ENCODE assay signal across 1 cellular context in the genomic region with DNA sequence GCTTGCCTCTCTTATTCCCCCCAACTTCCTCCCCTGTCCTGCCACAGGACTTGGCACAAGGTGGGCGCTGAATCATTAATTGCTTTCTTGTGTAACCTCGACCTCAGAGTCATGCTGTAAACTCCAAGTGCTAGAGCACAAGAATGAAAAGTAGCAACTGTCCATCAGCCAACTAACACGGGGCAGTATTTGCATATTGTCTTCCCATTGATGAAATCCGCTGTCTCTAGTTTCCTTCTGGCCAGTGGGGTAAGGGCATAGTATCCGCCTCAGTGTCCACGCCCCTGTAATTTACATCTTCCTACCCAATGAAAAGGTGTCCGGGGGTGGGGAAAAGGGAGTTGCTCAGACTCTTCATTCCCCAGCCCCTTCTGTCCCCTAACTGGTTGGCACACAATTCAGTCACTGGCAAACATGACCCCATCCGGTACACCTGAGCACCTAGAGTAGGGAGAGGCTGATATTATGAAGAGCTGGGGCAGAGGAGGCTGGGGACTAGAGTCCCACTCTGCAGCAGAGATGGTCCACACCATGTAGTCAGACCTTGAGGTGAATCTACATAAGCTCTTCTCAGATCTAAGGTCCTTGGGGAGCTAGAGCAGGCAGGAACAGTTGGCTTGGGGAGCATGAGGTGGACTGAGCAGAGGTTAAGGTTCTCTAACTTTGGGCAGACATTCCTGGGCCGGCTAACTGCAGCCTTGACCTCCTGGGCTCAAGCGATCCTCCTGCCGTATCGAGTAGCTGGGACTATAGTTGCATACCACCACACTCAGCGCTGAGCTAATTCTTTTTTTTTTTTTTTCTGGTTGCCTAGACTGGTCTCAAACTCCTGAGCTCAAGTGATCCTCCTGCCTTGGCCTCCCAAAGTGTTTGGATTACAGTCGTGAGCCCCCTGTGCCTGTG.
TF ChIP-seq lines count a peak whose summit lies in the region.

No MANE protein-coding gene starts in this region.

TF ChIP-seq in HepG2, 621 proteins besides CTCF, POLR2A, EP300 and RAD21 (continued from another document and continues in another):
- TF ChIP-seq HCFC1 (IDR thresholded peaks at IDR 0.05; ENCODE audit: low read depth, low read length) (no peak), ZNF17 (CRISPR knock-in tag; IDR thresholded peaks at IDR 0.05) (no peak), ZNF160 (CRISPR knock-in tag; IDR thresholded peaks at IDR 0.05) (no peak), ZNF136 (CRISPR knock-in tag; IDR thresholded peaks at IDR 0.05; ENCODE audit: low read depth) (no peak), HMG20A (CRISPR knock-in tag; IDR thresholded peaks at IDR 0.05; ENCODE audit: borderline replicate concordance) (no peak), ZNF547 (CRISPR knock-in tag; IDR thresholded peaks at IDR 0.05) (no peak), PHF21A (CRISPR knock-in tag; IDR thresholded peaks at IDR 0.05) (0 out of 2 replicates have a peak, but pooled peaks have one; percentile 23), POLR2AphosphoS5 (IDR thresholded peaks at IDR 0.05; ENCODE audit: low read depth, low read length) (peak; percentile 81), NFATC3 (CRISPR knock-in tag; IDR thresholded peaks at IDR 0.05) (no peak), RXRA (CRISPR knock-in tag; IDR thresholded peaks at IDR 0.05) (peak; percentile 39), ZFP62 (CRISPR knock-in tag; IDR thresholded peaks at IDR 0.05) (no peak), ZNF569 (CRISPR knock-in tag; IDR thresholded peaks at IDR 0.05; ENCODE audit: borderline replicate concordance) (no peak), LCORL (IDR thresholded peaks at IDR 0.05) (no peak), LCORL (CRISPR knock-in tag; IDR thresholded peaks at IDR 0.05) (no peak; the same call in 1 of the 2 replicates), TAF15 (IDR thresholded peaks at IDR 0.05; ENCODE audit: low read depth, low read length, poor library complexity, severe bottlenecking) (no peak)
- TF ChIP-seq, protein P1, sequence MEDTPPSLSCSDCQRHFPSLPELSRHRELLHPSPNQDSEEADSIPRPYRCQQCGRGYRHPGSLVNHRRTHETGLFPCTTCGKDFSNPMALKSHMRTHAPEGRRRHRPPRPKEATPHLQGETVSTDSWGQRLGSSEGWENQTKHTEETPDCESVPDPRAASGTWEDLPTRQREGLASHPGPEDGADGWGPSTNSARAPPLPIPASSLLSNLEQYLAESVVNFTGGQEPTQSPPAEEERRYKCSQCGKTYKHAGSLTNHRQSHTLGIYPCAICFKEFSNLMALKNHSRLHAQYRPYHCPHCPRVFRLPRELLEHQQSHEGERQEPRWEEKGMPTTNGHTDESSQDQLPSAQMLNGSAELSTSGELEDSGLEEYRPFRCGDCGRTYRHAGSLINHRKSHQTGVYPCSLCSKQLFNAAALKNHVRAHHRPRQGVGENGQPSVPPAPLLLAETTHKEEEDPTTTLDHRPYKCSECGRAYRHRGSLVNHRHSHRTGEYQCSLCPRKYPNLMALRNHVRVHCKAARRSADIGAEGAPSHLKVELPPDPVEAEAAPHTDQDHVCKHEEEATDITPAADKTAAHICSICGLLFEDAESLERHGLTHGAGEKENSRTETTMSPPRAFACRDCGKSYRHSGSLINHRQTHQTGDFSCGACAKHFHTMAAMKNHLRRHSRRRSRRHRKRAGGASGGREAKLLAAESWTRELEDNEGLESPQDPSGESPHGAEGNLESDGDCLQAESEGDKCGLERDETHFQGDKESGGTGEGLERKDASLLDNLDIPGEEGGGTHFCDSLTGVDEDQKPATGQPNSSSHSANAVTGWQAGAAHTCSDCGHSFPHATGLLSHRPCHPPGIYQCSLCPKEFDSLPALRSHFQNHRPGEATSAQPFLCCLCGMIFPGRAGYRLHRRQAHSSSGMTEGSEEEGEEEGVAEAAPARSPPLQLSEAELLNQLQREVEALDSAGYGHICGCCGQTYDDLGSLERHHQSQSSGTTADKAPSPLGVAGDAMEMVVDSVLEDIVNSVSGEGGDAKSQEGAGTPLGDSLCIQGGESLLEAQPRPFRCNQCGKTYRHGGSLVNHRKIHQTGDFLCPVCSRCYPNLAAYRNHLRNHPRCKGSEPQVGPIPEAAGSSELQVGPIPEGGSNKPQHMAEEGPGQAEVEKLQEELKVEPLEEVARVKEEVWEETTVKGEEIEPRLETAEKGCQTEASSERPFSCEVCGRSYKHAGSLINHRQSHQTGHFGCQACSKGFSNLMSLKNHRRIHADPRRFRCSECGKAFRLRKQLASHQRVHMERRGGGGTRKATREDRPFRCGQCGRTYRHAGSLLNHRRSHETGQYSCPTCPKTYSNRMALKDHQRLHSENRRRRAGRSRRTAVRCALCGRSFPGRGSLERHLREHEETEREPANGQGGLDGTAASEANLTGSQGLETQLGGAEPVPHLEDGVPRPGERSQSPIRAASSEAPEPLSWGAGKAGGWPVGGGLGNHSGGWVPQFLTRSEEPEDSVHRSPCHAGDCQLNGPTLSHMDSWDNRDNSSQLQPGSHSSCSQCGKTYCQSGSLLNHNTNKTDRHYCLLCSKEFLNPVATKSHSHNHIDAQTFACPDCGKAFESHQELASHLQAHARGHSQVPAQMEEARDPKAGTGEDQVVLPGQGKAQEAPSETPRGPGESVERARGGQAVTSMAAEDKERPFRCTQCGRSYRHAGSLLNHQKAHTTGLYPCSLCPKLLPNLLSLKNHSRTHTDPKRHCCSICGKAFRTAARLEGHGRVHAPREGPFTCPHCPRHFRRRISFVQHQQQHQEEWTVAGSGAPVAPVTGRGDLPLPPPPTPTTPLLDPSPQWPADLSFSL (CRISPR knock-in tag; IDR thresholded peaks at IDR 0.05), result no peak
- TF ChIP-seq, protein P2, sequence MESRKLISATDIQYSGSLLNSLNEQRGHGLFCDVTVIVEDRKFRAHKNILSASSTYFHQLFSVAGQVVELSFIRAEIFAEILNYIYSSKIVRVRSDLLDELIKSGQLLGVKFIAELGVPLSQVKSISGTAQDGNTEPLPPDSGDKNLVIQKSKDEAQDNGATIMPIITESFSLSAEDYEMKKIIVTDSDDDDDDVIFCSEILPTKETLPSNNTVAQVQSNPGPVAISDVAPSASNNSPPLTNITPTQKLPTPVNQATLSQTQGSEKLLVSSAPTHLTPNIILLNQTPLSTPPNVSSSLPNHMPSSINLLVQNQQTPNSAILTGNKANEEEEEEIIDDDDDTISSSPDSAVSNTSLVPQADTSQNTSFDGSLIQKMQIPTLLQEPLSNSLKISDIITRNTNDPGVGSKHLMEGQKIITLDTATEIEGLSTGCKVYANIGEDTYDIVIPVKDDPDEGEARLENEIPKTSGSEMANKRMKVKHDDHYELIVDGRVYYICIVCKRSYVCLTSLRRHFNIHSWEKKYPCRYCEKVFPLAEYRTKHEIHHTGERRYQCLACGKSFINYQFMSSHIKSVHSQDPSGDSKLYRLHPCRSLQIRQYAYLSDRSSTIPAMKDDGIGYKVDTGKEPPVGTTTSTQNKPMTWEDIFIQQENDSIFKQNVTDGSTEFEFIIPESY (CRISPR knock-in tag; IDR thresholded peaks at IDR 0.05), result no peak
- TF ChIP-seq, protein P3, sequence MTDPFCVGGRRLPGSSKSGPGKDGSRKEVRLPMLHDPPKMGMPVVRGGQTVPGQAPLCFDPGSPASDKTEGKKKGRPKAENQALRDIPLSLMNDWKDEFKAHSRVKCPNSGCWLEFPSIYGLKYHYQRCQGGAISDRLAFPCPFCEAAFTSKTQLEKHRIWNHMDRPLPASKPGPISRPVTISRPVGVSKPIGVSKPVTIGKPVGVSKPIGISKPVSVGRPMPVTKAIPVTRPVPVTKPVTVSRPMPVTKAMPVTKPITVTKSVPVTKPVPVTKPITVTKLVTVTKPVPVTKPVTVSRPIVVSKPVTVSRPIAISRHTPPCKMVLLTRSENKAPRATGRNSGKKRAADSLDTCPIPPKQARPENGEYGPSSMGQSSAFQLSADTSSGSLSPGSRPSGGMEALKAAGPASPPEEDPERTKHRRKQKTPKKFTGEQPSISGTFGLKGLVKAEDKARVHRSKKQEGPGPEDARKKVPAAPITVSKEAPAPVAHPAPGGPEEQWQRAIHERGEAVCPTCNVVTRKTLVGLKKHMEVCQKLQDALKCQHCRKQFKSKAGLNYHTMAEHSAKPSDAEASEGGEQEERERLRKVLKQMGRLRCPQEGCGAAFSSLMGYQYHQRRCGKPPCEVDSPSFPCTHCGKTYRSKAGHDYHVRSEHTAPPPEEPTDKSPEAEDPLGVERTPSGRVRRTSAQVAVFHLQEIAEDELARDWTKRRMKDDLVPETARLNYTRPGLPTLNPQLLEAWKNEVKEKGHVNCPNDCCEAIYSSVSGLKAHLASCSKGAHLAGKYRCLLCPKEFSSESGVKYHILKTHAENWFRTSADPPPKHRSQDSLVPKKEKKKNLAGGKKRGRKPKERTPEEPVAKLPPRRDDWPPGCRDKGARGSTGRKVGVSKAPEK (CRISPR knock-in tag; IDR thresholded peaks at IDR 0.05; ENCODE audit: borderline replicate concordance), result no peak
- TF ChIP-seq, protein P4, sequence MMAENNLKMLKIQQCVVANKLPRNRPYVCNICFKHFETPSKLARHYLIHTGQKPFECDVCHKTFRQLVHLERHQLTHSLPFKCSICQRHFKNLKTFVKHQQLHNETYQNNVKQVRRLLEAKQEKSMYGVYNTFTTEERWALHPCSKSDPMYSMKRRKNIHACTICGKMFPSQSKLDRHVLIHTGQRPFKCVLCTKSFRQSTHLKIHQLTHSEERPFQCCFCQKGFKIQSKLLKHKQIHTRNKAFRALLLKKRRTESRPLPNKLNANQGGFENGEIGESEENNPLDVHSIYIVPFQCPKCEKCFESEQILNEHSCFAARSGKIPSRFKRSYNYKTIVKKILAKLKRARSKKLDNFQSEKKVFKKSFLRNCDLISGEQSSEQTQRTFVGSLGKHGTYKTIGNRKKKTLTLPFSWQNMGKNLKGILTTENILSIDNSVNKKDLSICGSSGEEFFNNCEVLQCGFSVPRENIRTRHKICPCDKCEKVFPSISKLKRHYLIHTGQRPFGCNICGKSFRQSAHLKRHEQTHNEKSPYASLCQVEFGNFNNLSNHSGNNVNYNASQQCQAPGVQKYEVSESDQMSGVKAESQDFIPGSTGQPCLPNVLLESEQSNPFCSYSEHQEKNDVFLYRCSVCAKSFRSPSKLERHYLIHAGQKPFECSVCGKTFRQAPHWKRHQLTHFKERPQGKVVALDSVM (CRISPR knock-in tag; IDR thresholded peaks at IDR 0.05), result peak; percentile 95
- TF ChIP-seq, protein P5, sequence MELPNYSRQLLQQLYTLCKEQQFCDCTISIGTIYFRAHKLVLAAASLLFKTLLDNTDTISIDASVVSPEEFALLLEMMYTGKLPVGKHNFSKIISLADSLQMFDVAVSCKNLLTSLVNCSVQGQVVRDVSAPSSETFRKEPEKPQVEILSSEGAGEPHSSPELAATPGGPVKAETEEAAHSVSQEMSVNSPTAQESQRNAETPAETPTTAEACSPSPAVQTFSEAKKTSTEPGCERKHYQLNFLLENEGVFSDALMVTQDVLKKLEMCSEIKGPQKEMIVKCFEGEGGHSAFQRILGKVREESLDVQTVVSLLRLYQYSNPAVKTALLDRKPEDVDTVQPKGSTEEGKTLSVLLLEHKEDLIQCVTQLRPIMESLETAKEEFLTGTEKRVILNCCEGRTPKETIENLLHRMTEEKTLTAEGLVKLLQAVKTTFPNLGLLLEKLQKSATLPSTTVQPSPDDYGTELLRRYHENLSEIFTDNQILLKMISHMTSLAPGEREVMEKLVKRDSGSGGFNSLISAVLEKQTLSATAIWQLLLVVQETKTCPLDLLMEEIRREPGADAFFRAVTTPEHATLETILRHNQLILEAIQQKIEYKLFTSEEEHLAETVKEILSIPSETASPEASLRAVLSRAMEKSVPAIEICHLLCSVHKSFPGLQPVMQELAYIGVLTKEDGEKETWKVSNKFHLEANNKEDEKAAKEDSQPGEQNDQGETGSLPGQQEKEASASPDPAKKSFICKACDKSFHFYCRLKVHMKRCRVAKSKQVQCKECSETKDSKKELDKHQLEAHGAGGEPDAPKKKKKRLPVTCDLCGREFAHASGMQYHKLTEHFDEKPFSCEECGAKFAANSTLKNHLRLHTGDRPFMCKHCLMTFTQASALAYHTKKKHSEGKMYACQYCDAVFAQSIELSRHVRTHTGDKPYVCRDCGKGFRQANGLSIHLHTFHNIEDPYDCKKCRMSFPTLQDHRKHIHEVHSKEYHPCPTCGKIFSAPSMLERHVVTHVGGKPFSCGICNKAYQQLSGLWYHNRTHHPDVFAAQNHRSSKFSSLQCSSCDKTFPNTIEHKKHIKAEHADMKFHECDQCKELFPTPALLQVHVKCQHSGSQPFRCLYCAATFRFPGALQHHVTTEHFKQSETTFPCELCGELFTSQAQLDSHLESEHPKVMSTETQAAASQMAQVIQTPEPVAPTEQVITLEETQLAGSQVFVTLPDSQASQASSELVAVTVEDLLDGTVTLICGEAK (IDR thresholded peaks at IDR 0.05), result no peak
- TF ChIP-seq, protein P5 (CRISPR knock-in tag; IDR thresholded peaks at IDR 0.05), result no peak
- TF ChIP-seq, protein P6, sequence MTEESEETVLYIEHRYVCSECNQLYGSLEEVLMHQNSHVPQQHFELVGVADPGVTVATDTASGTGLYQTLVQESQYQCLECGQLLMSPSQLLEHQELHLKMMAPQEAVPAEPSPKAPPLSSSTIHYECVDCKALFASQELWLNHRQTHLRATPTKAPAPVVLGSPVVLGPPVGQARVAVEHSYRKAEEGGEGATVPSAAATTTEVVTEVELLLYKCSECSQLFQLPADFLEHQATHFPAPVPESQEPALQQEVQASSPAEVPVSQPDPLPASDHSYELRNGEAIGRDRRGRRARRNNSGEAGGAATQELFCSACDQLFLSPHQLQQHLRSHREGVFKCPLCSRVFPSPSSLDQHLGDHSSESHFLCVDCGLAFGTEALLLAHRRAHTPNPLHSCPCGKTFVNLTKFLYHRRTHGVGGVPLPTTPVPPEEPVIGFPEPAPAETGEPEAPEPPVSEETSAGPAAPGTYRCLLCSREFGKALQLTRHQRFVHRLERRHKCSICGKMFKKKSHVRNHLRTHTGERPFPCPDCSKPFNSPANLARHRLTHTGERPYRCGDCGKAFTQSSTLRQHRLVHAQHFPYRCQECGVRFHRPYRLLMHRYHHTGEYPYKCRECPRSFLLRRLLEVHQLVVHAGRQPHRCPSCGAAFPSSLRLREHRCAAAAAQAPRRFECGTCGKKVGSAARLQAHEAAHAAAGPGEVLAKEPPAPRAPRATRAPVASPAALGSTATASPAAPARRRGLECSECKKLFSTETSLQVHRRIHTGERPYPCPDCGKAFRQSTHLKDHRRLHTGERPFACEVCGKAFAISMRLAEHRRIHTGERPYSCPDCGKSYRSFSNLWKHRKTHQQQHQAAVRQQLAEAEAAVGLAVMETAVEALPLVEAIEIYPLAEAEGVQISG (CRISPR knock-in tag; IDR thresholded peaks at IDR 0.05), result peak; percentile 53
